Comparison of ENCODE assay signal across 8 cellular contexts in the genomic region with DNA sequence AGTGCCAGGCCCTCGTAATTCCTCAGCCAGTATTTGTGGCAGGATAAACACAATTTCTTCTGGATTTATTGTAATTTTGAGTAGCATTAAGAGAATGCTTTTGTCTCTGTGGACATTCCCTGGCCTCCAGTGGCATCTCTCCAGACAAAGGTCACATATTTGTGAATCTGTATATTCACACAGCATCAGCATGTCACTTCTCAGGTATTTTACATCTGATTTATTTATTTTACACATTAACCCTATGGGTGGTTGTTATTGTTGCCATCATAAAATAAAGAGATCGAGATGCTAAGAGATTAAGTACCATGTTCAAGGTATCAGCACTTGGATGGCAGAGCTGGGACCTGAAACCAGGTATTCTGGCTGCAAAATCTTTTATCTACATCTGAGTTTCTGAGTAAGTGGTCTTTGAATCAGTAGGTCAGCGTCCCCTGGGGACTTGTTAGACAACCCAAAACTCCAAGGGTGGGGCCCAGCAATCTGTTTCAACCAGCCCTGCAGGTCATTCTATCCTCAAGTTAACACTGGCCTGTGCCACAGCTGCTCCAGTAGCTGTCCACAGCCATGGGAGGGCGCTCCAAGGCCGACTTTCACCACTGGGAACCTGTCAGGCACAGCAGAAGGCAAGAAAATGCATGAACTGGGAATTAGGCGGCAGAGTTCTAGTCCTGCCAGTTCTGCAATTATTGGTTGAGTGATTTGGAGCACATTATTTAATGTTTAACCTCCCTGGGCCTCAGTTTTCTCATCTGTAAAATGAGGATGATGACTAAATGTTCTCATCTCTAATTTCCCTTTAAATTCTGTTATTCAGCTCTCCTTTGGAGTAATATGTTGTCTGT. TPM values are rescaled to one million over a fixed set of nuclear protein-coding genes. Genes with fewer than 3 reads are reported as not detected.
DNase-seq lines count a peak whose midpoint lies in the region; ATAC-seq, FAIRE-seq and TF ChIP-seq lines count a peak whose summit lies in the region.

No MANE protein-coding gene starts in this region.

- no peak for ATAC-seq in HG02852 (IDR thresholded peaks at IDR 0.05; ENCODE audit: unreplicated experiment)

- 38% methylated on average over 6 of the region's 6 CpGs for WGBS in HUES64

- H3K27ac ChIP-seq in HUES64 (ENCODE audit: low read depth, low read length) = peak overlapping the region; percentile 87; the same call in 1 of the 2 replicates
- no peak overlapping the region for H3K27ac ChIP-seq in parathyroid adenoma

- H3K27me3 ChIP-seq in HUES64 (ENCODE audit: insufficient read depth, low read length) (no peaks in the 10 kb centered on the region), parathyroid adenoma (ENCODE audit: control insufficient read depth, insufficient read depth, low read length) (no peaks in the 10 kb centered on the region)

- H3K9me3 ChIP-seq in HUES64 (ENCODE audit: insufficient read depth, low read depth, low read length) = no peaks in the 10 kb centered on the region
- H3K9me3 ChIP-seq in parathyroid adenoma (ENCODE audit: control insufficient read depth, low read length) = no peaks in the 10 kb centered on the region

- TF ChIP-seq CTCF in D721Med (IDR thresholded peaks at IDR 0.05; ENCODE audit: insufficient read depth, missing control alignments) (peak; percentile 96), foreskin fibroblast (IDR thresholded peaks at IDR 0.05; ENCODE audit: low read depth, low read length) (peak; percentile 92), parathyroid adenoma (IDR thresholded peaks at IDR 0.05) (peak; percentile 39)

- no peak for FAIRE-seq in D721Med (lab: Jason Lieb, UNC)
- peak; percentile 73 for FAIRE-seq in RCC 7860 (lab: Jason Lieb, UNC)
- FAIRE-seq in urothelium cell line (lab: Jason Lieb, UNC) = no peak

- peaks cover 14% of the 10 kb centered on the region for H3K4me1 ChIP-seq in HUES64 (ENCODE audit: insufficient read depth, low read length)
- no peaks in the 10 kb centered on the region for H3K4me1 ChIP-seq in parathyroid adenoma

- no peak overlapping the region for H3K4me2 ChIP-seq in parathyroid adenoma (ENCODE audit: low read length)

- peak overlapping the region; percentile 61 for H3K4me3 ChIP-seq in HUES64 (ENCODE audit: low read length)
- H3K4me3 ChIP-seq in foreskin fibroblast (ENCODE audit: low read depth in 1 of 2, low read length in 2 of 2) = no peak overlapping the region
- no peak overlapping the region for H3K4me3 ChIP-seq in parathyroid adenoma (ENCODE audit: low read depth, low read length)

- peak overlapping the region; percentile 89; the same call in 1 of the 2 replicates for H3K9ac ChIP-seq in HUES64 (ENCODE audit: low read depth, low read length)
- no peak overlapping the region for H3K9ac ChIP-seq in parathyroid adenoma

- H3K36me3 ChIP-seq in HUES64 (ENCODE audit: insufficient read depth, low read length) (no peaks in the 10 kb centered on the region), parathyroid adenoma (ENCODE audit: control insufficient read depth, insufficient read depth, low read length) (no peaks in the 10 kb centered on the region)

- DNase-seq in D721Med (ENCODE audit: insufficient read length, low spot score) = peak; percentile 45
- DNase-seq in RCC 7860 (ENCODE audit: low spot score) = peak; percentile 86
- peak; percentile 46 for DNase-seq in activated T-helper 1 cell treated with Interleukin-2 at 50 U/mL for 16 hours (ENCODE audit: low read depth)
- peak; percentile 72 to 91 for DNase-seq in foreskin fibroblast
- DNase-seq in urothelium cell line (ENCODE audit: low spot score) = peak; percentile 85

- no peak overlapping the region for H2AFZ ChIP-seq in parathyroid adenoma

- H3K79me2 ChIP-seq in parathyroid adenoma = no peaks in the 10 kb centered on the region

RNA-seq across cellular contexts. Expression of a gene that starts 17.6 kb away (rescaled TPM):
- 82.4 TPM for polyA plus RNA-seq in HUES64 (2013, experiment 1 of 2)
- polyA plus RNA-seq in HUES64 (2013, experiment 2 of 2) = 101 TPM

Comparison
In these comparisons a context has a peak if more than half of its experiments do, and no peak if none do; other contexts are left out.
1. CTCF ChIP-seq: peak in every context shown above with its lines; median percentile 96 in D721Med; 92 in foreskin fibroblast; 39 in parathyroid adenoma.